Comparison of ENCODE assay signal across 9 cellular contexts in the genomic region with DNA sequence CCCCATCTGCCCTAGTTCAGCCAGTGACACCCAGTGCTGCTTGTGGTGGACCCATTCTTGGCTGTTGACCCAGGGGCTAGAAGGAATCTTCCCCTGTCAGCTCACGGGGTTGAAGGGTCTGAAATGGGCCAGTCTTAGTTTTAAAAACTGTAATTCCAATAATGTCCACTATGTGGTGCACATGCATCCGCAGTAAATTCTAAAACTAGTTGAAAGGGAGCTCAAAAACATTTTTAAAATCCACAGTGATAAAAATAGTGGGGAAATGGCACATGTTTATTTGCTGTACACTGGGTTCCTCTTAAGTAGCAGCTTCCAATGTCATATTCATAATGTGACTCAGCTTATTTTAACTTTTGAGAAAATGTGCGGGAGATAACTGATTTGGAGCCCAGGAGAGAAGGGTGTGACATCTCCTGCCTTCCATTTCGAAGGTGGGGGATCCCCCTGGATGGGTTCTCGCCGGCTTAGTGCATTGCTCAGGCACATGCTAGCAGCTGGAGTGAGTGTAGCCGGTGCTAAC. TPM values are rescaled to one million over a fixed set of nuclear protein-coding genes. Genes with fewer than 3 reads are reported as not detected.
DNase-seq lines count a peak whose midpoint lies in the region; ATAC-seq, FAIRE-seq and TF ChIP-seq lines count a peak whose summit lies in the region.
"Had no signal": no experiment of that assay in that cellular context is flagged by ENCODE, and none has a peak within 500 bp of the region (broad histone marks: within the 10 kb centered on the region; RNA-seq: fewer than 3 reads in every experiment).

No MANE protein-coding gene starts in this region.

- POLR2A ChIA-PET in HEK293T (lab: Yijun Ruan, JAX) (no interaction called here), PC-3 (lab: Charles Lee; ENCODE audit: unreplicated experiment) (interaction anchor here (0.6 kb wide), 1 partner anchor 113 kb away, joined by 3 read pairs; no protein-coding TSS in a partner anchor), HepG2 (lab: Yijun Ruan, JAX) (interaction anchor here (0.6 to 1.4 kb wide), 4 partner anchors 44 to 141 kb away, joined by 3 read pairs; a partner anchor contains a TSS)

- TF ChIP-seq POLR2A in HepG2 (IDR thresholded peaks at IDR 0.05; ENCODE audit: insufficient read depth in 1 of 2, low read depth in 2 of 2, low read length in 2 of 2) (no peak), thyroid gland (IDR thresholded peaks at IDR 0.05) (no peak)

- DNase-seq in DMS 273 (lab: John Stamatoyannopoulos, UW; ENCODE audit: unreplicated experiment) (peak; percentile 75), DMS 273 treated with DMSO at 0.1 percent for 48 hours (lab: John Stamatoyannopoulos, UW) (no peak), HEK293T (ENCODE audit: extremely low spot score) (peak; percentile 74), PC-3 (peak; percentile 78), coronary artery (ENCODE audit: low spot score) (no peak), HepG2 (ENCODE audit: low spot score) (peak; percentile 38), thyroid gland (no peak)

- H2AFZ ChIP-seq in PC-3 (ENCODE audit: low read length) = no peak overlapping the region
- no peak overlapping the region for H2AFZ ChIP-seq in HepG2 (ENCODE audit: low read length)

- H3K79me2 ChIP-seq in PC-3 (ENCODE audit: low read length) (no peaks in the 10 kb centered on the region), HepG2 (ENCODE audit: insufficient read depth, low read length) (no peaks in the 10 kb centered on the region)

- TF ChIP-seq RAD21 in HepG2 (CRISPR knock-in tag; IDR thresholded peaks at IDR 0.05) = peak; percentile 27; the same call in 1 of the 2 replicates

- H3K4me3 ChIP-seq in PC-3 (ENCODE audit: low read length) (no peak overlapping the region), coronary artery (peak overlapping the region; percentile 15), HepG2 (replicated peaks in 1 of 3; ENCODE audit: insufficient read depth in 1 of 3, low read depth in 2 of 3, low read length in 3 of 3) (no peak overlapping the region), thyroid gland (replicated peaks in 1 of 3) (no peak overlapping the region)
- H3K4me3 ChIP-seq: BLaER1 had no signal

- no peak for TF ChIP-seq EP300 in HepG2 (IDR thresholded peaks at IDR 0.05; ENCODE audit: low read depth in 2 of 2, low read length in 2 of 2)
- TF ChIP-seq EP300 in HepG2 (CRISPR knock-in tag; IDR thresholded peaks at IDR 0.05; ENCODE audit: borderline replicate concordance) = no peak

- no peaks in the 10 kb centered on the region for H3K36me3 ChIP-seq in PC-3 (ENCODE audit: low read depth, low read length)
- peaks cover 7 to 33% of the 10 kb centered on the region in 2 experiments; a peak in 4 of 5 replicates for H3K36me3 ChIP-seq in HepG2 (replicated peaks in 1 of 2; ENCODE audit: control insufficient read depth in 1 of 2, insufficient read depth in 2 of 2, low read length in 2 of 2)
- no peaks in the 10 kb centered on the region for H3K36me3 ChIP-seq in thyroid gland
- H3K36me3 ChIP-seq: BLaER1 had no signal

- WGBS in HepG2 (ENCODE audit: low lambda C conversion rate) = 66% methylated on average over 7 of the region's 7 CpGs
- WGBS in thyroid gland, 2 donors = 39 to 49% methylated on average over 7 of the region's 7 CpGs

- H3K9ac ChIP-seq in PC-3 (ENCODE audit: low read length) (no peak overlapping the region), HepG2 (ENCODE audit: insufficient read depth, low read depth, low read length) (no peak overlapping the region)
- H3K9ac ChIP-seq: BLaER1 had no signal

- CTCF ChIA-PET in HEK293T (lab: Yijun Ruan, JAX) = interaction anchor here (0.7 to 1.8 kb wide), 29 partner anchors 8 to 734 kb away, joined by 3 to 13 read pairs (median 5); a partner anchor contains a TSS
- CTCF ChIA-PET in PC-3 (lab: Charles Lee) = interaction anchor here (0.5 to 1.7 kb wide), 19 partner anchors 9 to 510 kb away, joined by 3 to 11 read pairs (median 5); a partner anchor contains a TSS
- CTCF ChIA-PET in HepG2 (lab: Yijun Ruan, JAX; ENCODE audit: low intra/inter-chr PET ratio, low total read pairs) = interaction anchor here (1.0 to 2.3 kb wide), 3 partner anchors 44 to 185 kb away, joined by 4 to 25 read pairs (median 6); no protein-coding TSS in a partner anchor

- 0 out of 2 replicates have a peak, but pooled peaks cover 3% of the 10 kb centered on the region for H3K4me1 ChIP-seq in PC-3 (ENCODE audit: insufficient read depth, low read length)
- no peaks in the 10 kb centered on the region for H3K4me1 ChIP-seq in HepG2 (ENCODE audit: insufficient read depth, low read length)
- H3K4me1 ChIP-seq in thyroid gland = peaks cover 0 to 41% of the 10 kb centered on the region in 2 donors

- BruUV-seq in PC-3 (replicated peaks; lab: Mats Ljungman, UMichigan) = no TSS peak
- no TSS peak for BruUV-seq in HepG2 (replicated peaks; lab: Mats Ljungman, UMichigan)

- H3K27me3 ChIP-seq in PC-3 (ENCODE audit: low read length) (no peaks in the 10 kb centered on the region), HepG2 (ENCODE audit: control insufficient read depth in 1 of 2, insufficient read depth in 2 of 2, low read length in 2 of 2) (no peaks in the 10 kb centered on the region), thyroid gland (no peaks in the 10 kb centered on the region)
- H3K27me3 ChIP-seq: BLaER1 had no signal

- ATAC-seq in PC-3 = peak; percentile 43; the same call in 1 of the 2 replicates
- ATAC-seq in HepG2 = peak; percentile 87
- ATAC-seq in GM18519 (IDR thresholded peaks at IDR 0.05; ENCODE audit: low FRiP score, unreplicated experiment) = no peak

- H3K4me2 ChIP-seq in PC-3 (ENCODE audit: low read length) (no peak overlapping the region), HepG2 (ENCODE audit: low read depth, low read length) (no peak overlapping the region)
- H3K4me2 ChIP-seq: BLaER1 had no signal

- FAIRE-seq in HepG2 (lab: Jason Lieb, UNC) = peak; percentile 63

- no peaks in the 10 kb centered on the region for H3K9me3 ChIP-seq in PC-3 (ENCODE audit: low read length)
- no peaks in the 10 kb centered on the region for H3K9me3 ChIP-seq in HepG2 (ENCODE audit: low read length)
- no peaks in the 10 kb centered on the region for H3K9me3 ChIP-seq in thyroid gland
- H3K9me3 ChIP-seq: BLaER1 had no signal

- in situ Hi-C loops in HepG2 (cut with HindIII; ENCODE audit: extremely low pct_ligation_motif_present, low pct_unique_long_range_greater_than_20kb) = no loop called here

- H3K27ac ChIP-seq in PC-3 (ENCODE audit: low read length) (no peak overlapping the region), coronary artery (peak overlapping the region; percentile 23 to 88), HepG2 (ENCODE audit: extremely low read length, insufficient read depth, low read length) (no peak overlapping the region), thyroid gland (peak overlapping the region in 1 of 3 donors; percentile 26)
- H3K27ac ChIP-seq: BLaER1 had no signal

- no peaks in the 10 kb centered on the region for H3F3A ChIP-seq in PC-3 (ENCODE audit: low read length, unreplicated experiment)

- intact Hi-C loops in PC-3 (cut with micrococcal nuclease) = loop anchor here (1.0 to 2.0 kb wide), 2 partner anchors 45 to 64 kb away; no protein-coding TSS in a partner anchor
- intact Hi-C loops in HepG2 (cut with micrococcal nuclease; ENCODE audit: unreplicated experiment) = loop anchor here (1.0 kb wide), 1 partner anchor 64 kb away; no protein-coding TSS in a partner anchor
- intact Hi-C loops in thyroid gland (cut with DNase I) = loop anchor here (10.0 kb wide), 1 partner anchor 179 kb away; no protein-coding TSS in a partner anchor

- H4K20me1 ChIP-seq in PC-3 (ENCODE audit: low read length) = no peaks in the 10 kb centered on the region
- H4K20me1 ChIP-seq in HepG2 (ENCODE audit: insufficient read depth, low read length) = peaks cover 3% of the 10 kb centered on the region
- H4K20me1 ChIP-seq: BLaER1 had no signal

- H3K9me2 ChIP-seq in PC-3 (replicated peaks; ENCODE audit: low read length) = no peaks in the 10 kb centered on the region

- TF ChIP-seq CTCF in PC-3 (conservative IDR thresholded peaks at IDR 0.05; ENCODE audit: low read depth, low read length) (peak; percentile 79), coronary artery (IDR thresholded peaks at IDR 0.05) (peak; percentile 71), HepG2 (CRISPR knock-in tag; IDR thresholded peaks at IDR 0.05) (peak; percentile 77), thyroid gland (IDR thresholded peaks at IDR 0.05) (peak; percentile 51 to 92 (median 73))

RNA-seq across cellular contexts. Expression of a gene that starts 32.8 kb away (rescaled TPM):
- total RNA-seq in PC-3 (2014; rRNA removed) (9.3 and 10.3 TPM in 2 replicates), HepG2 (2016; rRNA removed; fragmentation: Illumina TruSeq; extraction: Trizol) (10.6 and 12.0 TPM in 2 replicates), thyroid gland (10 to 100 TPM in 1 of 4 donors, 1 to 10 TPM in 3; 6.2 to 12.1 (median 8.2) TPM)
- 5.6 and 8.3 TPM in 2 replicates for total RNA-seq in HepG2 (2016; cell fraction: cytosol; rRNA removed; fragmentation: Illumina TruSeq; extraction: Trizol; ENCODE audit: low read depth)
- 10.0 and 12.7 TPM in 2 replicates for total RNA-seq in HepG2 (2016; cell fraction: insoluble cytoplasmic fraction; rRNA removed; fragmentation: Illumina TruSeq; extraction: Trizol)
- 5.3 and 6.5 TPM in 2 replicates for total RNA-seq in HepG2 (2016; cell fraction: membrane; rRNA removed; fragmentation: Illumina TruSeq; extraction: Trizol)
- 19.5 and 21.6 TPM in 2 replicates for total RNA-seq in HepG2 (2016; cell fraction: nucleus; rRNA removed; fragmentation: Illumina TruSeq; extraction: Trizol)
- polyA plus RNA-seq in HepG2 (2011; rRNA removed) = 9.3 and 13.5 TPM in 2 replicates
- 4.2 and 6.2 TPM in 2 replicates for polyA plus RNA-seq in HepG2 (2011; cell fraction: cytosol; rRNA removed)
- polyA plus RNA-seq in HepG2 (2011; cell fraction: nucleus; rRNA removed) = 25.1 and 30.9 TPM in 2 replicates
- polyA plus RNA-seq in HepG2 (2012) = 7.4 and 11.8 TPM in 2 replicates
- polyA plus RNA-seq in HepG2 (2016; cell fraction: cytosol; fragmentation: Illumina TruSeq; extraction: Trizol; ENCODE audit: low read depth) = 0.66 and 1.2 TPM in 2 replicates
- polyA plus RNA-seq in HepG2 (2016; cell fraction: insoluble cytoplasmic fraction; fragmentation: Illumina TruSeq; extraction: Trizol; ENCODE audit: low read depth) = 8.6 and 8.8 TPM in 2 replicates
- polyA plus RNA-seq in HepG2 (2016; cell fraction: membrane; fragmentation: Illumina TruSeq; extraction: Trizol; ENCODE audit: low read depth) = 1.7 and 1.9 TPM in 2 replicates
- polyA plus RNA-seq in HepG2 (2016; cell fraction: nucleus; fragmentation: Illumina TruSeq; extraction: Trizol; ENCODE audit: insufficient read depth, low read depth) = 24.2 and 25.3 TPM in 2 replicates
- polyA minus RNA-seq in HepG2 (2011; rRNA and poly(A)+ RNA removed; ENCODE audit: low replicate concordance) = 9.4 and 18.5 TPM in 2 replicates
- polyA minus RNA-seq in HepG2 (2011; cell fraction: cytosol; rRNA and poly(A)+ RNA removed) = 4.8 and 5.4 TPM in 2 replicates
- polyA minus RNA-seq in HepG2 (2011; cell fraction: nucleus; rRNA and poly(A)+ RNA removed) = 36.2 and 51.6 TPM in 2 replicates

RNA-seq across cellular contexts. Expression of a gene that starts 59.1 kb away (rescaled TPM):
- total RNA-seq in PC-3 (2014; rRNA removed) (13.4 and 14.0 TPM in 2 replicates), HepG2 (2016; rRNA removed; fragmentation: Illumina TruSeq; extraction: Trizol) (2.5 and 3.1 TPM in 2 replicates), thyroid gland (10 to 100 TPM; 11.2 to 44.2 (median 23.7) TPM)
- total RNA-seq in HepG2 (2016; cell fraction: cytosol; rRNA removed; fragmentation: Illumina TruSeq; extraction: Trizol; ENCODE audit: low read depth) = 0.53 and 0.71 TPM in 2 replicates
- total RNA-seq in HepG2 (2016; cell fraction: insoluble cytoplasmic fraction; rRNA removed; fragmentation: Illumina TruSeq; extraction: Trizol) = 2.6 and 2.9 TPM in 2 replicates
- total RNA-seq in HepG2 (2016; cell fraction: membrane; rRNA removed; fragmentation: Illumina TruSeq; extraction: Trizol) = 3.0 and 3.1 TPM in 2 replicates
- total RNA-seq in HepG2 (2016; cell fraction: nucleus; rRNA removed; fragmentation: Illumina TruSeq; extraction: Trizol) = 2.7 and 3.1 TPM in 2 replicates
- polyA plus RNA-seq in HepG2 (2011; rRNA removed) = 11.8 and 16.9 TPM in 2 replicates
- 5.0 and 9.2 TPM in 2 replicates for polyA plus RNA-seq in HepG2 (2011; cell fraction: cytosol; rRNA removed)
- 5.8 and 9.5 TPM in 2 replicates for polyA plus RNA-seq in HepG2 (2011; cell fraction: nucleus; rRNA removed)
- polyA plus RNA-seq in HepG2 (2012) = 8.7 and 11.2 TPM in 2 replicates
- 0.48 and 0.57 TPM in 2 replicates for polyA plus RNA-seq in HepG2 (2016; cell fraction: cytosol; fragmentation: Illumina TruSeq; extraction: Trizol; ENCODE audit: low read depth)
- polyA plus RNA-seq in HepG2 (2016; cell fraction: insoluble cytoplasmic fraction; fragmentation: Illumina TruSeq; extraction: Trizol; ENCODE audit: low read depth) = 2.9 and 3.2 TPM in 2 replicates
- polyA plus RNA-seq in HepG2 (2016; cell fraction: membrane; fragmentation: Illumina TruSeq; extraction: Trizol; ENCODE audit: low read depth) = 1.8 and 2.0 TPM in 2 replicates
- 4.8 and 5.6 TPM in 2 replicates for polyA plus RNA-seq in HepG2 (2016; cell fraction: nucleus; fragmentation: Illumina TruSeq; extraction: Trizol; ENCODE audit: insufficient read depth, low read depth)
- 22.9 and 78.5 TPM in 2 replicates for polyA minus RNA-seq in HepG2 (2011; rRNA and poly(A)+ RNA removed; ENCODE audit: low replicate concordance)
- polyA minus RNA-seq in HepG2 (2011; cell fraction: cytosol; rRNA and poly(A)+ RNA removed) = 5.3 and 10.4 TPM in 2 replicates
- polyA minus RNA-seq in HepG2 (2011; cell fraction: nucleus; rRNA and poly(A)+ RNA removed) = 7.1 and 10.8 TPM in 2 replicates

Comparison
In these comparisons a context has a peak if more than half of its experiments do, and no peak if none do; other contexts are left out.
1. DNase-seq: peak in DMS 273 (single experiment), HEK293T (single experiment), PC-3 (single experiment) and HepG2 (single experiment); none in DMS 273 treated with DMSO at 0.1 percent for 48 hours (single experiment), coronary artery (single experiment) and thyroid gland (0 of 2).
2. H3K27ac ChIP-seq: peak in coronary artery (2 of 2); none in PC-3 (single experiment) and HepG2 (single experiment).
3. Peak in every context shown above with its lines, with median percentiles within 50 percentile points of each other: CTCF ChIP-seq.